ENCODE assay signal across 9 cellular contexts in genomic region chr6:32785781-32786533, GRCh38. TPM values are rescaled to one million over a fixed set of nuclear protein-coding genes. Genes with fewer than 3 reads are reported as not detected.
DNase-seq lines count a peak whose midpoint lies in the region; ATAC-seq, FAIRE-seq and TF ChIP-seq lines count a peak whose summit lies in the region.
"Had no signal": no experiment of that assay in that cellular context is flagged by ENCODE, and none has a peak within 500 bp of the region (broad histone marks: within the 10 kb centered on the region; RNA-seq: fewer than 3 reads in every experiment).

No MANE protein-coding gene starts in this region.

- no peaks in the 10 kb centered on the region for H3F3A ChIP-seq in PC-3 (ENCODE audit: low read length, unreplicated experiment)

- intact Hi-C loops in PC-3 (cut with micrococcal nuclease) (loop anchor here (1.0 to 10.0 kb wide), 4 partner anchors 84 to 541 kb away; no protein-coding TSS in a partner anchor), kidney (cut with DNase I) (no loop called here)

- H3K4me3 ChIP-seq in PC-3 (ENCODE audit: low read length) (no peak overlapping the region), bronchial epithelial cell (ENCODE audit: low read depth, low read length) (no peak overlapping the region), kidney (ENCODE audit: low read length in 2 of 2) (no peak overlapping the region)

- H3K79me2 ChIP-seq in PC-3 (ENCODE audit: low read length): no peaks in the 10 kb centered on the region

- no peak overlapping the region for H3K4me2 ChIP-seq in PC-3 (ENCODE audit: low read length)

- H3K27me3 ChIP-seq in PC-3 (ENCODE audit: low read length) (peaks cover 20% of the 10 kb centered on the region; the same call in 1 of the 2 replicates), bronchial epithelial cell (ENCODE audit: control insufficient read depth, insufficient read depth, low read length) (no peaks in the 10 kb centered on the region)

- CTCF ChIA-PET in PC-3 (lab: Charles Lee): interaction anchor here (0.6 to 2.0 kb wide), 6 partner anchors 82 to 541 kb away, joined by 3 to 9 read pairs (median 4); no protein-coding TSS in a partner anchor

- no peak overlapping the region for H2AFZ ChIP-seq in PC-3 (ENCODE audit: low read length)

- H3K4me1 ChIP-seq in PC-3 (ENCODE audit: insufficient read depth, low read length) (no peaks in the 10 kb centered on the region), kidney (ENCODE audit: control insufficient read depth in 1 of 2, insufficient read depth in 1 of 2, low read depth in 1 of 2, low read length in 2 of 2) (no peaks in the 10 kb centered on the region)

- DNase-seq in NCI-H446 (lab: John Stamatoyannopoulos, UW) (peak; percentile 7 to 41), NCI-H446 treated with DMSO at 0.1 percent for 48 hours (lab: John Stamatoyannopoulos, UW) (no peak), HuH-7 (ENCODE audit: low spot score) (peak; percentile 28), PC-3 (peak; percentile 75), bronchial epithelial cell (ENCODE audit: low read depth) (peak; percentile 59), kidney (no peak), superior temporal gyrus (ENCODE audit: extremely low spot score) (peak; percentile 70)
- DNase-seq: activated naive CD8-positive, alpha-beta T cell treated with anti-CD3 and anti-CD28 coated beads, Interleukin-2, amount 10 ng/mL, durations not matched to agents 7 days and 5 days had no signal

- ATAC-seq in PC-3 (peak; percentile 97), HG03097 (IDR thresholded peaks at IDR 0.05; ENCODE audit: low FRiP score, unreplicated experiment) (no peak)

- H3K9me3 ChIP-seq in PC-3 (ENCODE audit: low read length): no peaks in the 10 kb centered on the region
- no peaks in the 10 kb centered on the region for H3K9me3 ChIP-seq in kidney (ENCODE audit: control insufficient read depth in 1 of 2, low read length in 2 of 2)

- POLR2A ChIA-PET in PC-3 (lab: Charles Lee; ENCODE audit: unreplicated experiment): no interaction called here

- H3K9me2 ChIP-seq in PC-3 (replicated peaks; ENCODE audit: low read length): no peaks in the 10 kb centered on the region

- no peaks in the 10 kb centered on the region for H4K20me1 ChIP-seq in PC-3 (ENCODE audit: low read length)

- H3K27ac ChIP-seq in PC-3 (ENCODE audit: low read length) (no peak overlapping the region), kidney (ENCODE audit: low read depth in 2 of 2, low read length in 2 of 2) (no peak overlapping the region)

- BruUV-seq in PC-3 (replicated peaks; lab: Mats Ljungman, UMichigan): no TSS peak

- H3K9ac ChIP-seq in PC-3 (ENCODE audit: low read length): no peak overlapping the region
- H3K9ac ChIP-seq in kidney (ENCODE audit: low read length in 2 of 2): no peak overlapping the region

- TF ChIP-seq CTCF in PC-3 (conservative IDR thresholded peaks at IDR 0.05; ENCODE audit: low read depth, low read length) (peak; percentile 67), bronchial epithelial cell (IDR thresholded peaks at IDR 0.05; ENCODE audit: insufficient read depth, low read length, severe bottlenecking) (peak; percentile 61), kidney (IDR thresholded peaks at IDR 0.05; ENCODE audit: borderline replicate concordance, extremely low read depth, insufficient read depth) (peak; percentile 56)

- H3K36me3 ChIP-seq in PC-3 (ENCODE audit: low read depth, low read length) (no peaks in the 10 kb centered on the region), bronchial epithelial cell (ENCODE audit: control insufficient read depth, insufficient read depth, low read length) (no peaks in the 10 kb centered on the region), kidney (ENCODE audit: control insufficient read depth in 1 of 2, insufficient read depth in 2 of 2, low read length in 2 of 2) (no peaks in the 10 kb centered on the region)

- FAIRE-seq in bronchial epithelial cell (lab: Jason Lieb, UNC): no peak
- FAIRE-seq in kidney (lab: Jason Lieb, UNC): peak; percentile 32

RNA-seq across cellular contexts. Expression of gene HLA-DQB2, which starts 22.6 kb away (rescaled TPM):
- total RNA-seq in PC-3 (2014; rRNA removed): not detected in 2 replicates
- total RNA-seq in bronchial epithelial cell: not detected in 2 replicates
- total RNA-seq in kidney: 15.1 TPM
- 1.7 TPM for polyA plus RNA-seq in kidney (ENCODE audit: insufficient read depth, low read depth, low replicate concordance)
- total RNA-seq: activated naive CD8-positive, alpha-beta T cell treated with anti-CD3 and anti-CD28 coated beads, Interleukin-2, amount 10 ng/mL, durations not matched to agents 7 days and 5 days had no signal

RNA-seq across cellular contexts. Expression of gene HLA-DOB, which starts 30.8 kb away (rescaled TPM):
- 0.29 and 0.63 TPM in 2 replicates for total RNA-seq in PC-3 (2014; rRNA removed)
- 0.26 and 3.2 TPM in 2 replicates for total RNA-seq in bronchial epithelial cell
- 6.1 TPM for total RNA-seq in kidney
- 1.9 TPM for polyA plus RNA-seq in kidney (ENCODE audit: insufficient read depth, low read depth, low replicate concordance)

RNA-seq across cellular contexts. Expression of gene HLA-DQA2, which starts 44.8 kb away (rescaled TPM):
- total RNA-seq in PC-3 (2014; rRNA removed) (not detected in 2 replicates), bronchial epithelial cell (not detected in 2 replicates), kidney (6.4 TPM)
- 10.0 TPM for polyA plus RNA-seq in kidney (ENCODE audit: insufficient read depth, low read depth, low replicate concordance)

RNA-seq across cellular contexts. Expression of gene TAP2, which starts 52.6 kb away (rescaled TPM):
- total RNA-seq in PC-3 (2014; rRNA removed) (90.5 and 93.0 TPM in 2 replicates), bronchial epithelial cell (25.0 and 43.1 TPM in 2 replicates), kidney (37.6 TPM)
- polyA plus RNA-seq in kidney (ENCODE audit: insufficient read depth, low read depth, low replicate concordance): 25.4 TPM

RNA-seq across cellular contexts. Expression of gene PSMB8, which starts 57.9 kb away (rescaled TPM):
- 21.2 and 31.6 TPM in 2 replicates for total RNA-seq in PC-3 (2014; rRNA removed)
- total RNA-seq in bronchial epithelial cell: 19.5 and 22.9 TPM in 2 replicates
- 79.6 TPM for total RNA-seq in kidney
- polyA plus RNA-seq in kidney (ENCODE audit: insufficient read depth, low read depth, low replicate concordance): 90.6 TPM

Comparison
In these comparisons a context has a peak if more than half of its experiments do, and no peak if none do; other contexts are left out.
1. DNase-seq: peak in NCI-H446 (2 of 2), HuH-7 (single experiment), PC-3 (single experiment), bronchial epithelial cell (single experiment) and superior temporal gyrus (single experiment); none in NCI-H446 treated with DMSO at 0.1 percent for 48 hours (single experiment) and kidney (single experiment).
2. RNA of gene HLA-DQB2, which starts 22.6 kb away (total RNA-seq): 15.1 TPM in kidney (single experiment); not detected in PC-3 and not detected in bronchial epithelial cell; every median in the first group is over 10 times any median in the second.
3. Peak in every context shown above with its lines, with median percentiles within 50 percentile points of each other: CTCF ChIP-seq.